Comparison of ENCODE assay signal across 1 cellular context in the genomic region with DNA sequence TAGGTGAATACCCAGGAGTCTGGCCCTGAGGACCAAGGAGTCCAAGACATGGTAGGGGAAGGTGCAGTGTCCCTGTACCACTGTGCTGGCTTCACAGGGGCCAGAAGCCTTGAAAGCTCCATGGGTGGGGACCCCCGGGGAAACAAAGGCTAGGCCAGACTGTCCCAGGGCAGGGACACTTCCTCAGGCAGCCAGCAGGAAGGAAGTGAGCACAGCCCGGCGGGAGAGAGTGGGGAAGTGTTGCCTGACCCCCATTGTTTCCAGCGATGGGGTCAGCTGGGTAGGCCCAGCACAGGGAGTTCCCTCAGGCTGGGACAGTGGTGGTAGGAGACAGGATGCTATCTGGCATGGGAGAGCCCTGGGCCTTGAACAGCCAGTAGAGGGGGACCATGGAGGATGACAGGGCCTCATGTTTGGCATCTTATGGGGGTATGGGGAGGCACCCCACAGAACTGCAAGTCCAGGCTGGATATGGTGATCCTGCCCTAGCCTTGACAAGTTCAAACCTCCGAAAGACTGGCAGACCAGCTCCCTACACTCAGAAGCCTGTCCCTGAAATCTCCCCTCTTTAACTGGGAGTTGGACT.
TF ChIP-seq lines count a peak whose summit lies in the region.

No MANE protein-coding gene starts in this region.

TF ChIP-seq in SK-N-SH treated with all-trans-retinoic acid at 6 μM for 48 hours, 23 proteins besides CTCF, POLR2A, EP300 and RAD21 (continued from another document):
- TF ChIP-seq, protein P1, sequence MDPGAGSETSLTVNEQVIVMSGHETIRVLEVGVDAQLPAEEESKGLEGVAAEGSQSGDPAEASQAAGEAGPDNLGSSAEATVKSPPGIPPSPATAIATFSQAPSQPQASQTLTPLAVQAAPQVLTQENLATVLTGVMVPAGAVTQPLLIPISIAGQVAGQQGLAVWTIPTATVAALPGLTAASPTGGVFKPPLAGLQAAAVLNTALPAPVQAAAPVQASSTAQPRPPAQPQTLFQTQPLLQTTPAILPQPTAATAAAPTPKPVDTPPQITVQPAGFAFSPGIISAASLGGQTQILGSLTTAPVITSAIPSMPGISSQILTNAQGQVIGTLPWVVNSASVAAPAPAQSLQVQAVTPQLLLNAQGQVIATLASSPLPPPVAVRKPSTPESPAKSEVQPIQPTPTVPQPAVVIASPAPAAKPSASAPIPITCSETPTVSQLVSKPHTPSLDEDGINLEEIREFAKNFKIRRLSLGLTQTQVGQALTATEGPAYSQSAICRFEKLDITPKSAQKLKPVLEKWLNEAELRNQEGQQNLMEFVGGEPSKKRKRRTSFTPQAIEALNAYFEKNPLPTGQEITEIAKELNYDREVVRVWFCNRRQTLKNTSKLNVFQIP (CRISPR knock-in tag; IDR thresholded peaks at IDR 0.05; ENCODE audit: borderline replicate concordance, low read depth), result no peak
- no peak for TF ChIP-seq TCF4 (CRISPR knock-in tag; IDR thresholded peaks at IDR 0.05; ENCODE audit: borderline replicate concordance)
- no peak for TF ChIP-seq OSR1 (CRISPR knock-in tag; IDR thresholded peaks at IDR 0.05)
- TF ChIP-seq GLIS3 (CRISPR knock-in tag; IDR thresholded peaks at IDR 0.05), result no peak
- TF ChIP-seq ARNTL (CRISPR knock-in tag; IDR thresholded peaks at IDR 0.05; ENCODE audit: borderline replicate concordance, low read depth), result no peak
TF ChIP-seq in SK-N-SH treated with all-trans-retinoic acid at 6 μM for 48 hours: peak in this region for 0.
